1 cellular context compared by ENCODE assay signal in genomic region chr9:34997375-34997774, GRCh38.
TF ChIP-seq lines count a peak whose summit lies in the region.

No MANE protein-coding gene starts in this region.

TF ChIP-seq in HepG2, 621 proteins besides CTCF, POLR2A, EP300 and RAD21:
- no peak for TF ChIP-seq ZNF33B (CRISPR knock-in tag; IDR thresholded peaks at IDR 0.05)
- TF ChIP-seq PATZ1 (CRISPR knock-in tag; IDR thresholded peaks at IDR 0.05) = 0 out of 2 replicates have a peak, but pooled peaks have one; percentile 36
- TF ChIP-seq ZNF746 (CRISPR knock-in tag; IDR thresholded peaks at IDR 0.05) = no peak
- TF ChIP-seq THRA (CRISPR knock-in tag; IDR thresholded peaks at IDR 0.05; ENCODE audit: borderline replicate concordance) = no peak
- TF ChIP-seq HNF4G (IDR thresholded peaks at IDR 0.05; ENCODE audit: borderline replicate concordance, low read depth, low read length) = 0 out of 2 replicates have a peak, but pooled peaks have one; percentile 32
- no peak for TF ChIP-seq HNF4G (CRISPR knock-in tag; IDR thresholded peaks at IDR 0.05; ENCODE audit: borderline replicate concordance, low read depth)
- TF ChIP-seq SIX4 (CRISPR knock-in tag; IDR thresholded peaks at IDR 0.05) = no peak
- TF ChIP-seq ZNF652 (CRISPR knock-in tag; IDR thresholded peaks at IDR 0.05; ENCODE audit: borderline replicate concordance, low read depth) = no peak
